In genomic region chr4:99690990-99691389, GRCh38 we compare ENCODE assay signal across 37 cellular contexts. TPM values are rescaled to one million over a fixed set of nuclear protein-coding genes. Genes with fewer than 3 reads are reported as not detected.
"Had no signal": no experiment of that assay in that cellular context is flagged by ENCODE, and none has a peak within 500 bp of the region (broad histone marks: within the 10 kb centered on the region; RNA-seq: fewer than 3 reads in every experiment).

No MANE protein-coding gene starts in this region.

- FAIRE-seq: astrocyte, TTC549 had no signal

- H3K36me3 ChIP-seq: adrenal gland, brain microvascular endothelial cell, breast epithelium had no signal

- H3K9me3 ChIP-seq: body of pancreas had no signal

- H3K4me3 ChIP-seq: adrenal gland, body of pancreas, breast epithelium had no signal

- H3K27me3 ChIP-seq: adrenal gland, body of pancreas, brain microvascular endothelial cell, breast epithelium had no signal

- H3K4me1 ChIP-seq: adrenal gland, body of pancreas, breast epithelium had no signal

- H3K27ac ChIP-seq: adrenal gland, body of pancreas, brain microvascular endothelial cell, breast epithelium, VCaP had no signal

- ATAC-seq: activated CD8-positive, alpha-beta T cell treated with anti-CD3 and anti-CD28 coated beads for 36 hours; activated naive CD4-positive, alpha-beta T cell treated with anti-CD3 and anti-CD28 coated beads, Interleukin-2, amount 50 U/mL, for 72 hours; activated T-cell treated with anti-CD3 and anti-CD28 coated beads, Interleukin-2, amount 50 U/mL, for 4 hours; activated T-cell treated with anti-CD3 and anti-CD28 coated beads, Interleukin-2, amount 50 U/mL, for 72 hours; activated T-helper 17 cell treated with anti-CD3 and anti-CD28 coated beads, Interleukin-2, amount 50 U/mL, for 72 hours; body of pancreas had no signal

- DNase-seq: activated B cell treated with CpG ODN at 0.5 μM for 24 hours; activated CD4-positive, alpha-beta memory T cell treated with anti-CD3 and anti-CD28 coated beads for 36 hours; activated CD4-positive, alpha-beta T cell treated with anti-CD3 and anti-CD28 coated beads for 4 hours; activated CD4-positive, alpha-beta T cell treated with anti-CD3 and anti-CD28 coated beads, Interleukin-2, amount 10 ng/mL, durations not matched to agents 24 days and 14 days; activated CD4-positive, alpha-beta T cell treated with anti-CD3 and anti-CD28 coated beads, Interleukin-2, amount 50 U/mL, for 1 hour; activated CD4-positive, alpha-beta T cell treated with anti-CD3 and anti-CD28 coated beads, Interleukin-2, amount 50 U/mL, for 4 hours; activated CD4-positive, CD25-positive, alpha-beta regulatory T cell treated with anti-CD3 and anti-CD28 coated beads, Interleukin-2, amount 50 U/mL, for 72 hours; activated CD8-positive, alpha-beta memory T cell treated with anti-CD3 and anti-CD28 coated beads, Interleukin-2, amount 50 U/mL, for 4 hours; activated CD8-positive, alpha-beta T cell treated with anti-CD3 and anti-CD28 coated beads for 36 hours; activated effector memory CD4-positive, alpha-beta T cell treated with anti-CD3 and anti-CD28 coated beads, Interleukin-2, amount 50 U/mL, for 16 hours; activated gamma-delta T cell treated with Interleukin-2 at 50 U/mL for 16 hours; activated naive CD4-positive, alpha-beta T cell; activated naive CD4-positive, alpha-beta T cell treated with anti-CD3 and anti-CD28 coated beads for 36 hours; activated naive CD4-positive, alpha-beta T cell treated with anti-CD3 and anti-CD28 coated beads, Interleukin-2, amount 50 U/mL, for 16 hours; activated naive CD8-positive, alpha-beta T cell treated with anti-CD3 and anti-CD28 coated beads for 36 hours; activated T-cell treated with anti-CD3 and anti-CD28 coated beads for 4 hours; activated T-cell treated with anti-CD3 and anti-CD28 coated beads, Interleukin-2, amount 50 U/mL, for 1 hour; activated T-cell treated with anti-CD3 and anti-CD28 coated beads, Interleukin-2, amount 50 U/mL, for 4 hours; activated T-cell treated with anti-CD3 and anti-CD28 coated beads, Interleukin-2, amount 50 U/mL, for 72 hours; adrenal gland; amniotic stem cell; aorta; body of pancreas; brain microvascular endothelial cell; central memory CD4-positive, alpha-beta T cell; T-helper 1 cell; T-helper 2 cell; T-helper 9 cell had no signal

RNA-seq across cellular contexts. Expression of gene C4orf54, which starts 33.4 kb away (rescaled TPM):
- total RNA-seq: activated B cell treated with CpG ODN at 0.5 μM for 24 hours; activated CD4-positive, alpha-beta memory T cell treated with anti-CD3 and anti-CD28 coated beads for 36 hours; activated CD4-positive, alpha-beta T cell treated with anti-CD3 and anti-CD28 coated beads, Interleukin-2, amount 10 ng/mL, durations not matched to agents 24 days and 14 days; activated CD8-positive, alpha-beta memory T cell treated with anti-CD3 and anti-CD28 coated beads for 36 hours; activated CD8-positive, alpha-beta T cell treated with anti-CD3 and anti-CD28 coated beads for 36 hours; activated naive CD4-positive, alpha-beta T cell treated with anti-CD3 and anti-CD28 coated beads for 36 hours; activated naive CD4-positive, alpha-beta T cell treated with anti-CD3 and anti-CD28 coated beads, Interleukin-2, amount 50 U/mL, for 72 hours; activated naive CD8-positive, alpha-beta T cell treated with anti-CD3 and anti-CD28 coated beads for 36 hours; activated T-cell treated with anti-CD3 and anti-CD28 coated beads, Interleukin-2, amount 50 U/mL, for 4 hours; activated T-cell treated with anti-CD3 and anti-CD28 coated beads, Interleukin-2, amount 50 U/mL, for 72 hours; activated T-helper 1 cell treated with anti-CD3 and anti-CD28 coated beads, Interleukin-12 subunit alpha, Interleukin-12 subunit beta, Interleukin-2, Interleukin-4 antibody, amounts not matched to agents 30 ng/mL and 10 ng/mL and 1 ng/mL, durations not matched to agents 14 hours and 24 hours and 36 hours; activated T-helper 17 cell treated with anti-CD3 and anti-CD28 coated beads, Interleukin-2, amount 50 U/mL, for 72 hours; astrocyte; breast epithelium; cerebellum had no signal
